In genomic region chr7:36910859-36911258, GRCh38 we compare ENCODE assay signal across 22 cellular contexts.
"Had no signal": no experiment of that assay in that cellular context is flagged by ENCODE, and none has a peak within 500 bp of the region (broad histone marks: within the 10 kb centered on the region; RNA-seq: fewer than 3 reads in every experiment).

No MANE protein-coding gene starts in this region.

- H3K27me3 Mint-ChIP-seq: dendritic cell treated with granulocyte-macrophage colony-stimulating factor and Interleukin-4, amounts not matched to agents 40 ng/mL and 50 ng/mL, for 4 days; effector memory CD8-positive, alpha-beta T cell; naive B cell had no signal

- H3K9me3 Mint-ChIP-seq: dendritic cell treated with granulocyte-macrophage colony-stimulating factor and Interleukin-4, amounts not matched to agents 40 ng/mL and 50 ng/mL, for 4 days; mesothelial cell of epicardium had no signal

- H3K27me3 ChIP-seq: colonic mucosa, esophagus squamous epithelium, gastrocnemius medialis, heart right ventricle, left lung had no signal

- H3K36me3 Mint-ChIP-seq: mesothelial cell of epicardium had no signal

- H3K27ac Mint-ChIP-seq: dendritic cell treated with granulocyte-macrophage colony-stimulating factor and Interleukin-4, amounts not matched to agents 40 ng/mL and 50 ng/mL, for 4 days; effector memory CD8-positive, alpha-beta T cell; mesothelial cell of epicardium had no signal

- DNase-seq: colonic mucosa; cortex of kidney; effector CD8-positive, alpha-beta T cell; effector memory CD8-positive, alpha-beta T cell; erythroblast; esophagus squamous epithelium; foreskin fibroblast; foreskin melanocyte; gastrocnemius medialis; glutamatergic neuron; heart right ventricle; hippocampal formation; left cardiac atrium; left lung; left ventricle myocardium superior; lower lobe of right lung; mesenchymal stem cell; mucosa of descending colon; naive B cell had no signal

- H3K36me3 ChIP-seq: colonic mucosa, esophagus squamous epithelium, gastrocnemius medialis, heart right ventricle, left lung, lower lobe of right lung had no signal

- H3K9me3 ChIP-seq: colonic mucosa, esophagus squamous epithelium, gastrocnemius medialis, heart right ventricle, left lung, lower lobe of right lung, mucosa of descending colon had no signal

- H3K4me3 Mint-ChIP-seq: dendritic cell treated with granulocyte-macrophage colony-stimulating factor and Interleukin-4, amounts not matched to agents 40 ng/mL and 50 ng/mL, for 4 days; effector memory CD8-positive, alpha-beta T cell; mesothelial cell of epicardium; naive B cell had no signal

- ATAC-seq: effector memory CD8-positive, alpha-beta T cell; esophagus mucosa; gastrocnemius medialis; heart right ventricle; left cardiac atrium; left lung; left ventricle myocardium superior; lower lobe of right lung; mucosa of descending colon had no signal

- H3K4me1 ChIP-seq: colonic mucosa, gastrocnemius medialis, heart right ventricle, left lung, lower lobe of right lung had no signal

- H3K4me3 ChIP-seq: colonic mucosa, esophagus squamous epithelium, gastrocnemius medialis, heart right ventricle, left lung, lower lobe of right lung, mucosa of descending colon had no signal
